Comparison of ENCODE assay signal across 17 cellular contexts in the genomic region with DNA sequence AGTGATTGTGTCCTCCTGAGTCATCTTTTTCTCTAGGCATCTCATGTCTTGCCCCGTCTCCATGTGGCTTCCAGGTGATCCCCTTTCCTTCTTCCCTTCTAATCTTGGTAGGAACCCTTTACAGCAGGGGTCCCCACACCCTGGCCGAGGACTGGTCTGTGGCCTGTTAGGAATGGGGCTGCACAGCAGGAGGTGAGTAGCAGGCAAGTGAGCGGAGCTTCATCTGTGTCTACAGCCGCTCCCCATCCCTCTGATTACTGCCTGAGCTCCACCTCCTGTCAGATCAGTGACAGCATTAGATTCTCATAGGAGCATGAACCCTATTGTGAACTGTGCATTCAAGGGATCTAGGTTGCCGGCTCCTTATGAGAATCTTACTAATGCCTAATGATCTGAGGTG. TPM values are rescaled to one million over a fixed set of nuclear protein-coding genes. Genes with fewer than 3 reads are reported as not detected.
A peak's percentile ranks its signal among the peaks of the same experiment; 100 is the strongest.
DNase-seq lines count a peak whose midpoint lies in the region; ATAC-seq and TF ChIP-seq lines count a peak whose summit lies in the region.
"Had no signal": no experiment of that assay in that cellular context is flagged by ENCODE, and none has a peak within 500 bp of the region (broad histone marks: within the 10 kb centered on the region; RNA-seq: fewer than 3 reads in every experiment).

No MANE protein-coding gene starts in this region.

- no peak overlapping the region for H3K4me2 ChIP-seq in smooth muscle cell
- H3K4me2 ChIP-seq: A549 had no signal

- H3K4me3 ChIP-seq in choroid plexus epithelial cell (ENCODE audit: low read depth, low read length) (no peak overlapping the region), smooth muscle cell (no peak overlapping the region)
- H3K4me3 ChIP-seq: A549, GM23248 had no signal

- H3K27ac ChIP-seq in smooth muscle cell (ENCODE audit: low read depth): no peak overlapping the region
- H3K27ac ChIP-seq: 22Rv1, A549, C4-2B, GM23248 had no signal

- H3K27me3 ChIP-seq in smooth muscle cell (ENCODE audit: low read depth): no peaks in the 10 kb centered on the region

- H3K9ac ChIP-seq in smooth muscle cell (ENCODE audit: low read depth): no peak overlapping the region
- H3K9ac ChIP-seq: GM23248 had no signal

- H2AFZ ChIP-seq in smooth muscle cell (ENCODE audit: low read depth): no peak overlapping the region
- H2AFZ ChIP-seq: GM23248 had no signal

- peaks cover 7% of the 10 kb centered on the region for H3K27me3 Mint-ChIP-seq in nephron (ENCODE audit: low read depth)

- peaks cover 50% of the 10 kb centered on the region for H3K4me1 Mint-ChIP-seq in nephron

- peak overlapping the region in 2 of 3 experiments; percentile 14 to 30 for H3K27ac Mint-ChIP-seq in nephron
- H3K27ac Mint-ChIP-seq: CD4-positive, alpha-beta T cell; HFFc6; IgD-negative memory B cell had no signal

- no peak for ATAC-seq in GM18858 (IDR thresholded peaks at IDR 0.05; ENCODE audit: unreplicated experiment)
- ATAC-seq: A549 had no signal

- no peaks in the 10 kb centered on the region for H3F3A ChIP-seq in smooth muscle cell (ENCODE audit: low read depth)

- WGBS in smooth muscle cell (ENCODE audit: low lambda C conversion rate): 87% methylated on average over 5 of the region's 5 CpGs

- H3K9me3 ChIP-seq in smooth muscle cell (replicated peaks; ENCODE audit: low read depth): no peaks in the 10 kb centered on the region
- H3K9me3 ChIP-seq: A549, Caco-2 had no signal

- H3K36me3 ChIP-seq in smooth muscle cell (ENCODE audit: low read depth): no peaks in the 10 kb centered on the region

- no peak for TF ChIP-seq CTCF in choroid plexus epithelial cell (conservative IDR thresholded peaks at IDR 0.05; ENCODE audit: low read depth, low read length)
- TF ChIP-seq CTCF in nephron (IDR thresholded peaks at IDR 0.05; ENCODE audit: unreplicated experiment in 3 of 3): no peak
- TF ChIP-seq CTCF in smooth muscle cell (IDR thresholded peaks at IDR 0.05; ENCODE audit: borderline replicate concordance, insufficient read depth, poor library complexity, severe bottlenecking): no peak

- H3K4me3 Mint-ChIP-seq in nephron: no peak overlapping the region
- H3K4me3 Mint-ChIP-seq: CD4-positive, alpha-beta T cell; HFFc6; IgD-negative memory B cell had no signal

- H3K4me1 ChIP-seq in smooth muscle cell (ENCODE audit: low read depth): no peaks in the 10 kb centered on the region
- H3K4me1 ChIP-seq: A549, Caco-2 had no signal

- H3K36me3 Mint-ChIP-seq in nephron (ENCODE audit: low read depth): no peaks in the 10 kb centered on the region

- H4K20me1 ChIP-seq in smooth muscle cell (ENCODE audit: low read depth): no peaks in the 10 kb centered on the region

- H3K9me3 Mint-ChIP-seq in nephron: no peaks in the 10 kb centered on the region
- H3K9me3 Mint-ChIP-seq: CD4-positive, alpha-beta T cell; HFFc6; IgD-negative memory B cell had no signal

- no peaks in the 10 kb centered on the region for H3K79me2 ChIP-seq in smooth muscle cell (ENCODE audit: low read depth)

- DNase-seq in NCI-H748 (lab: John Stamatoyannopoulos, UW; ENCODE audit: unreplicated experiment): peak; percentile 1
- no peak for DNase-seq in NCI-H748 treated with DMSO at 0.1 percent for 48 hours (lab: John Stamatoyannopoulos, UW)
- peak; percentile 54 for DNase-seq in choroid plexus epithelial cell (ENCODE audit: low read depth)
- no peak for DNase-seq in globus pallidus (ENCODE audit: low spot score)
- no peak for DNase-seq in smooth muscle cell (lab: John Stamatoyannopoulos, UW; ENCODE audit: unreplicated experiment)
- DNase-seq: AML-193; Caco-2; CD4-positive, alpha-beta T cell; GM23248; HCEC 1CT; HFFc6 had no signal

RNA-seq across cellular contexts. Expression of gene EIF5AL1, which starts 13.9 kb away (rescaled TPM):
- total RNA-seq in smooth muscle cell: 0.49 and 0.58 TPM in 2 replicates
- polyA plus RNA-seq in smooth muscle cell: 1.6 TPM in 2 replicates

RNA-seq across cellular contexts. Expression of gene ZCCHC24, which starts 53.0 kb away (rescaled TPM):
- total RNA-seq in smooth muscle cell: 21.9 and 28.0 TPM in 2 replicates
- 30.6 and 52.1 TPM in 2 replicates for polyA plus RNA-seq in smooth muscle cell

Comparison
In these comparisons a context has a peak if more than half of its experiments do, and no peak if none do; other contexts are left out.
1. DNase-seq: peak in NCI-H748 (single experiment) and choroid plexus epithelial cell (single experiment); none in NCI-H748 treated with DMSO at 0.1 percent for 48 hours (single experiment), globus pallidus (single experiment) and smooth muscle cell (single experiment).